21 cellular contexts compared by ENCODE assay signal in the genomic region with DNA sequence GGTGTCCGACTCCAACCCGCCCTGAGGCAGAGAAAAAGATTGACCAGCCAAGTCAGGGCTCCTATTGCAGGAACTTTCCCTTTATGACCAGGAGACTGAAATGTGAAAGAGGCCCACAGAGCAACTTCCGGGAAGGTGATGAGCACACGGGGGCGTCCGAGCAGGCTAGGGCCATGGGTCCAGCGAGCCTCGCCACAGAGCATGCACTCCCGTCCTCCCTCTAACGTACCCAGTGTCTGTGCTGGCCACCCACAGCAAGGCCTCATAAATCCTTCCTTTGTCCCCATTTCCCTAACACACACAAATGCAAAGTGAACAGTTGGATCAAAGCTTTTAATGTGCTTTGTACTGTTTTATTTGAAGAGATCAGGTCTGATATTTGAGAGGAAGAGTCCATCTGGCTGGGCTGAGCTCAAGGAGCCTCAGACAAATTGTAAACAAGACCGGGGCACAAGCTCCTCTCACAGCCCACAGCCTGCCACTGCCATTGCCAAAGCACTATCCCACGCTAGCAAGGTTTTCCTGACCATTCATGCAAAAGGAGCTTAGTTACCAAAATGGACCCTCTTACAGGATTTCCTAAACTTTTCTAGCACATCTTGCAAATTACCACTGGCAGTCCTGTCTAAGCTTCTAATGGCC. TPM values are rescaled to one million over a fixed set of nuclear protein-coding genes. Genes with fewer than 3 reads are reported as not detected.
A peak's percentile ranks its signal among the peaks of the same experiment; 100 is the strongest.
DNase-seq lines count a peak whose midpoint lies in the region; ATAC-seq and TF ChIP-seq lines count a peak whose summit lies in the region.
"Had no signal": no experiment of that assay in that cellular context is flagged by ENCODE, and none has a peak within 500 bp of the region (broad histone marks: within the 10 kb centered on the region; RNA-seq: fewer than 3 reads in every experiment).

No MANE protein-coding gene starts in this region.

- H4K20me1 ChIP-seq in neural progenitor cell (ENCODE audit: low read depth) = no peaks in the 10 kb centered on the region

- peak overlapping the region; percentile 93 for H3K27ac Mint-ChIP-seq in neural progenitor cell
- H3K27ac Mint-ChIP-seq: IgD-negative memory B cell had no signal

- TF ChIP-seq POLR2A in esophagus muscularis mucosa (IDR thresholded peaks at IDR 0.05; ENCODE audit: low read depth) (no peak), tibial nerve (IDR thresholded peaks at IDR 0.05) (no peak)

- H3K9me3 ChIP-seq in esophagus muscularis mucosa (no peaks in the 10 kb centered on the region), neural progenitor cell (ENCODE audit: low read depth) (no peaks in the 10 kb centered on the region), tibial nerve (no peaks in the 10 kb centered on the region)
- H3K9me3 ChIP-seq: colonic mucosa, upper lobe of left lung had no signal

- DNase-seq in NCI-H82 (lab: John Stamatoyannopoulos, UW) (peak; percentile 10), NCI-H82 treated with DMSO at 0.1 percent for 48 hours (lab: John Stamatoyannopoulos, UW; ENCODE audit: unreplicated experiment) (no peak), esophagus muscularis mucosa (ENCODE audit: extremely low spot score) (no peak), neural progenitor cell (ENCODE audit: low spot score) (peak; percentile 35), tibial nerve (ENCODE audit: low spot score in 2 of 2) (no peak), H7 (no peak)
- DNase-seq in activated effector memory CD4-positive, alpha-beta T cell treated with anti-CD3 and anti-CD28 coated beads, Interleukin-2, amount 50 U/mL, for 16 hours = no peak
- DNase-seq: 8988T; activated CD4-positive, alpha-beta T cell treated with anti-CD3 and anti-CD28 coated beads, Interleukin-2, amount 50 U/mL, for 48 hours; activated T-cell treated with anti-CD3 and anti-CD28 coated beads, Interleukin-2, amount 50 U/mL, for 4 hours; colonic mucosa; DMS153; mesendoderm; MV-4-11; NCI-H2029 treated with DMSO at 0.1 percent for 48 hours; NCI-H748 treated with DMSO at 0.1 percent for 48 hours had no signal

- TF ChIP-seq CTCF in esophagus muscularis mucosa (IDR thresholded peaks at IDR 0.05) = no peak
- TF ChIP-seq CTCF in neural progenitor cell (IDR thresholded peaks at IDR 0.05) = no peak
- TF ChIP-seq CTCF in tibial nerve (IDR thresholded peaks at IDR 0.05) = no peak

- H3K4me3 ChIP-seq in esophagus muscularis mucosa = peak overlapping the region in 1 of 4 donors; percentile 0
- no peak overlapping the region for H3K4me3 ChIP-seq in neural progenitor cell
- no peak overlapping the region for H3K4me3 ChIP-seq in tibial nerve
- no peak overlapping the region for H3K4me3 ChIP-seq in H7 (ENCODE audit: insufficient read depth, low read depth, low read length)
- H3K4me3 ChIP-seq: colonic mucosa, upper lobe of left lung had no signal

- H3K9ac ChIP-seq in neural progenitor cell = no peak overlapping the region

- H3K4me1 Mint-ChIP-seq in neural progenitor cell = peaks cover 54% of the 10 kb centered on the region
- H3K4me1 Mint-ChIP-seq: IgD-negative memory B cell had no signal

- peak overlapping the region; percentile 24 to 63 (median 43) for H3K27ac ChIP-seq in esophagus muscularis mucosa (replicated peaks in 1 of 4)
- no peak overlapping the region for H3K27ac ChIP-seq in neural progenitor cell
- peak overlapping the region; percentile 37 to 80 (median 76) for H3K27ac ChIP-seq in tibial nerve
- H3K27ac ChIP-seq: C4-2B, colonic mucosa, epithelial cell of prostate, upper lobe of left lung had no signal

- peaks cover 13 to 58% (median 46%) of the 10 kb centered on the region in 4 donors for H3K4me1 ChIP-seq in esophagus muscularis mucosa
- peaks cover 4% of the 10 kb centered on the region for H3K4me1 ChIP-seq in neural progenitor cell
- H3K4me1 ChIP-seq in tibial nerve = peaks cover 0 to 47% (median 8%) of the 10 kb centered on the region in 4 donors
- H3K4me1 ChIP-seq: colonic mucosa, upper lobe of left lung had no signal

- no peak for ATAC-seq in GM18858 (IDR thresholded peaks at IDR 0.05; ENCODE audit: unreplicated experiment)
- ATAC-seq: activated T-cell treated with anti-CD3 and anti-CD28 coated beads, Interleukin-2, amount 50 U/mL, for 4 hours had no signal

- no peak overlapping the region for H3K4me2 ChIP-seq in neural progenitor cell

- no peaks in the 10 kb centered on the region for H3K9me3 Mint-ChIP-seq in neural progenitor cell
- H3K9me3 Mint-ChIP-seq: activated T-cell treated with anti-CD3 and anti-CD28 coated beads, Interleukin-2, amount 50 U/mL, for 4 hours; IgD-negative memory B cell had no signal

- TF ChIP-seq EP300 in esophagus muscularis mucosa (IDR thresholded peaks at IDR 0.05) (no peak), tibial nerve (IDR thresholded peaks at IDR 0.05) (no peak)

- no peaks in the 10 kb centered on the region for H3K79me2 ChIP-seq in neural progenitor cell (ENCODE audit: low read depth)

- no peak overlapping the region for H3K4me3 Mint-ChIP-seq in neural progenitor cell
- H3K4me3 Mint-ChIP-seq: activated T-cell treated with anti-CD3 and anti-CD28 coated beads, Interleukin-2, amount 50 U/mL, for 4 hours; IgD-negative memory B cell had no signal

- WGBS in esophagus muscularis mucosa = 43% methylated on average over 12 of the region's 12 CpGs
- WGBS in tibial nerve, 2 donors = 51 to 54% methylated on average over 12 of the region's 12 CpGs

- peaks cover 2% of the 10 kb centered on the region for H3K27me3 Mint-ChIP-seq in neural progenitor cell (ENCODE audit: insufficient read depth, low read depth)

- no peaks in the 10 kb centered on the region for H3K27me3 ChIP-seq in esophagus muscularis mucosa
- no peaks in the 10 kb centered on the region for H3K27me3 ChIP-seq in neural progenitor cell
- H3K27me3 ChIP-seq in tibial nerve = no peaks in the 10 kb centered on the region
- H3K27me3 ChIP-seq in H7 (ENCODE audit: control insufficient read depth, insufficient read depth, low read length) = no peaks in the 10 kb centered on the region
- H3K27me3 ChIP-seq: colonic mucosa, upper lobe of left lung had no signal

- H3K36me3 ChIP-seq in esophagus muscularis mucosa = no peaks in the 10 kb centered on the region
- H3K36me3 ChIP-seq in neural progenitor cell = no peaks in the 10 kb centered on the region
- H3K36me3 ChIP-seq in tibial nerve = no peaks in the 10 kb centered on the region
- no peaks in the 10 kb centered on the region for H3K36me3 ChIP-seq in H7 (replicated peaks; ENCODE audit: control insufficient read depth, insufficient read depth, low read length)
- H3K36me3 ChIP-seq: colonic mucosa, upper lobe of left lung had no signal

- intact Hi-C loops in esophagus muscularis mucosa (cut with DNase I) = no loop called here

- peaks cover 4% of the 10 kb centered on the region for H3F3A ChIP-seq in neural progenitor cell (ENCODE audit: low read depth)

- no peak overlapping the region for H2AFZ ChIP-seq in neural progenitor cell (replicated peaks)

- no peaks in the 10 kb centered on the region for H3K36me3 Mint-ChIP-seq in neural progenitor cell
- H3K36me3 Mint-ChIP-seq: IgD-negative memory B cell had no signal

RNA-seq across cellular contexts. Expression of gene BLID, which starts 44.2 kb away (rescaled TPM):
- total RNA-seq in esophagus muscularis mucosa (1 to 10 TPM in 2 of 4 donors, under 1 TPM in 1, not detected in 1; 0.99 to 3.3 (median 1.3) TPM), neural progenitor cell (ENCODE audit: low replicate concordance) (not detected in 2 replicates), tibial nerve (1 to 10 TPM; 1.7 to 7.0 (median 4.8) TPM)
- total RNA-seq in H7 (2014; rRNA removed; shearing (Covaris generic)) = not detected in 2 replicates
- total RNA-seq: activated T-cell treated with anti-CD3 and anti-CD28 coated beads, Interleukin-2, amount 50 U/mL, for 4 hours; colonic mucosa had no signal

Comparison
In these comparisons a context has a peak if more than half of its experiments do, and no peak if none do; other contexts are left out.
1. DNase-seq: peak in NCI-H82 (single experiment) and neural progenitor cell (single experiment); none in NCI-H82 treated with DMSO at 0.1 percent for 48 hours (single experiment), esophagus muscularis mucosa (single experiment), tibial nerve (0 of 2), activated effector memory CD4-positive, alpha-beta T cell treated with anti-CD3 and anti-CD28 coated beads, Interleukin-2, amount 50 U/mL, for 16 hours (single experiment) and H7 (single experiment).